ENCODE assay signal across 35 cellular contexts in the genomic region with DNA sequence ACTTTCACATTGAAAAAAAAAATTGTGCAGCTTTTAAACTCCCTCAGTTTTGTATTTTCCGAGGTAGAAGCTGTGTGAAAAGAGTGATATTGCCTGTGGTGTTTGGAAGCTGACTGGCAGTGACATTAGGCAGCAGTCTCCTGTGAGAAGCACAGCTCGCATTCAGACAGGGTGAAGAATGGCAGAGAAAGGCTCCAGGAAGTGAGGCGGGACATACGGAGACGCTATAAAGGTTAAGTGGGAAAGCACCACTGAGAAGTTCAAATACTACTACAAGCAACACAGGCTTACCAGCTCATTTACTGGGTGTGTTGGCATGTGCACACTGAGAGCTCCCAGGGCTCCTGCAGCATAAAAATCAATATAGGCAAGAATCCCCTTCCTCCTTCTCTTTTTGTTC.
DNase-seq lines count a peak whose midpoint lies in the region; ATAC-seq, FAIRE-seq and TF ChIP-seq lines count a peak whose summit lies in the region.
"Had no signal": no experiment of that assay in that cellular context is flagged by ENCODE, and none has a peak within 500 bp of the region (broad histone marks: within the 10 kb centered on the region; RNA-seq: fewer than 3 reads in every experiment).

No MANE protein-coding gene starts in this region.

- H3K4me1 Mint-ChIP-seq in astrocyte (ENCODE audit: low read depth, unreplicated experiment), result peaks cover 3% of the 10 kb centered on the region
- H3K4me1 Mint-ChIP-seq in CD14-positive monocyte, result peaks cover 30% of the 10 kb centered on the region
- H3K4me1 Mint-ChIP-seq: activated naive CD4-positive, alpha-beta T cell treated with anti-CD3 and anti-CD28 coated beads, Interleukin-2, amount 10 ng/mL, durations not matched to agents 7 days and 5 days; CD4-positive, CD25-positive, alpha-beta regulatory T cell had no signal

- peak overlapping the region; percentile 19 for H2AFZ ChIP-seq in astrocyte (ENCODE audit: low read depth, low read length)
- H2AFZ ChIP-seq: hepatocyte had no signal

- H3K36me3 Mint-ChIP-seq in astrocyte (ENCODE audit: low read depth, unreplicated experiment) (no peaks in the 10 kb centered on the region), CD14-positive monocyte (no peaks in the 10 kb centered on the region)
- H3K36me3 Mint-ChIP-seq: activated naive CD4-positive, alpha-beta T cell treated with anti-CD3 and anti-CD28 coated beads, Interleukin-2, amount 10 ng/mL, durations not matched to agents 7 days and 5 days; CD4-positive, CD25-positive, alpha-beta regulatory T cell; naive thymus-derived CD4-positive, alpha-beta T cell; type B pancreatic cell had no signal

- DNase-seq in Right ventricle myocardium superior (no peak), right atrium auricular region (ENCODE audit: low spot score) (no peak), astrocyte (ENCODE audit: low read depth) (no peak), left kidney (ENCODE audit: low read depth, low spot score) (peak; percentile 24), H4 (ENCODE audit: low spot score) (no peak), CD14-positive monocyte (ENCODE audit: low spot score) (no peak)
- DNase-seq: activated CD8-positive, alpha-beta memory T cell treated with anti-CD3 and anti-CD28 coated beads, Interleukin-2, amount 50 U/mL, for 48 hours; activated CD8-positive, alpha-beta T cell treated with anti-CD3 and anti-CD28 coated beads for 36 hours; activated naive CD4-positive, alpha-beta T cell treated with anti-CD3 and anti-CD28 coated beads, Interleukin-2, amount 10 ng/mL, durations not matched to agents 7 days and 5 days; adrenal gland; body of pancreas; CD4-positive, CD25-positive, alpha-beta regulatory T cell; cerebellar nuclear complex; esophagus squamous epithelium; HCEC 1CT; midbrain; naive thymus-derived CD4-positive, alpha-beta T cell; NCI-H1417 treated with DMSO at 0.1 percent for 48 hours; NCI-H2081; NCI-H748 treated with DMSO at 0.1 percent for 48 hours; SHP77 treated with DMSO at 0.1 percent for 48 hours; stimulated activated CD4-positive, alpha-beta T cell treated with anti-CD3 and anti-CD28 coated beads, Interleukin-15, amount 100 ng/mL, for 24 hours; stimulated activated CD4-positive, alpha-beta T cell treated with anti-CD3 and anti-CD28 coated beads, Interleukin-4, amount 100 ng/mL, for 4 hours; substantia nigra had no signal

- no peaks in the 10 kb centered on the region for H3K27me3 Mint-ChIP-seq in astrocyte (ENCODE audit: low read depth, unreplicated experiment)
- peaks cover 0 to 2% (median 2%) of the 10 kb centered on the region in 3 donors for H3K27me3 Mint-ChIP-seq in CD14-positive monocyte (ENCODE audit: low read depth in 3 of 3)
- H3K27me3 Mint-ChIP-seq: activated naive CD4-positive, alpha-beta T cell treated with anti-CD3 and anti-CD28 coated beads, Interleukin-2, amount 10 ng/mL, durations not matched to agents 7 days and 5 days; type B pancreatic cell had no signal

- H3K27ac ChIP-seq in right atrium auricular region (no peak overlapping the region), astrocyte (ENCODE audit: low read depth, low read length) (no peak overlapping the region)
- H3K27ac ChIP-seq: adrenal gland, body of pancreas, esophagus squamous epithelium, hepatocyte, KMS-11, neutrophil, prostate gland had no signal

- no peak overlapping the region for H3K4me3 Mint-ChIP-seq in astrocyte (ENCODE audit: unreplicated experiment)
- H3K4me3 Mint-ChIP-seq in CD14-positive monocyte, result no peak overlapping the region
- H3K4me3 Mint-ChIP-seq: activated CD8-positive, alpha-beta T cell treated with anti-CD3 and anti-CD28 coated beads for 36 hours; activated naive CD4-positive, alpha-beta T cell treated with anti-CD3 and anti-CD28 coated beads, Interleukin-2, amount 10 ng/mL, durations not matched to agents 7 days and 5 days; activated T-helper 1 cell treated with anti-CD3 and anti-CD28 coated beads, Interleukin-12 subunit alpha, Interleukin-12 subunit beta, Interleukin-2, Interleukin-4 antibody, amounts not matched to agents 30 ng/mL and 10 ng/mL and 1 ng/mL, durations not matched to agents 14 hours and 24 hours and 36 hours; CD4-positive, CD25-positive, alpha-beta regulatory T cell; naive thymus-derived CD4-positive, alpha-beta T cell; type B pancreatic cell had no signal

- no peaks in the 10 kb centered on the region for H3K27me3 ChIP-seq in right atrium auricular region
- no peaks in the 10 kb centered on the region for H3K27me3 ChIP-seq in astrocyte (ENCODE audit: insufficient read depth, low read length)
- H3K27me3 ChIP-seq: adrenal gland, body of pancreas, esophagus squamous epithelium, hepatocyte, neutrophil had no signal

- H4K20me1 ChIP-seq in astrocyte (ENCODE audit: insufficient read depth, low read length), result no peaks in the 10 kb centered on the region

- TF ChIP-seq CTCF in right atrium auricular region (IDR thresholded peaks at IDR 0.05) (no peak), astrocyte (IDR thresholded peaks at IDR 0.05; ENCODE audit: insufficient read depth, low read depth, low read length) (no peak), CD14-positive monocyte (IDR thresholded peaks at IDR 0.05) (no peak)

- H3K27ac Mint-ChIP-seq in astrocyte (ENCODE audit: unreplicated experiment) (no peak overlapping the region), CD14-positive monocyte (peak overlapping the region in 1 of 7 donors; percentile 39)
- H3K27ac Mint-ChIP-seq: activated CD8-positive, alpha-beta T cell treated with anti-CD3 and anti-CD28 coated beads for 36 hours; activated naive CD4-positive, alpha-beta T cell treated with anti-CD3 and anti-CD28 coated beads, Interleukin-2, amount 10 ng/mL, durations not matched to agents 7 days and 5 days; activated T-helper 1 cell treated with anti-CD3 and anti-CD28 coated beads, Interleukin-12 subunit alpha, Interleukin-12 subunit beta, Interleukin-2, Interleukin-4 antibody, amounts not matched to agents 30 ng/mL and 10 ng/mL and 1 ng/mL, durations not matched to agents 14 hours and 24 hours and 36 hours; CD4-positive, CD25-positive, alpha-beta regulatory T cell; naive thymus-derived CD4-positive, alpha-beta T cell; type B pancreatic cell had no signal

- no peak overlapping the region for H3K4me3 ChIP-seq in right atrium auricular region
- no peak overlapping the region for H3K4me3 ChIP-seq in astrocyte (ENCODE audit: insufficient read depth, low read depth, low read length)
- H3K4me3 ChIP-seq: adrenal gland, body of pancreas, esophagus squamous epithelium, hepatocyte, prostate gland had no signal

- no peaks in the 10 kb centered on the region for H3K36me3 ChIP-seq in right atrium auricular region
- H3K36me3 ChIP-seq in astrocyte (ENCODE audit: insufficient read depth, low read length), result no peaks in the 10 kb centered on the region
- H3K36me3 ChIP-seq: adrenal gland, esophagus squamous epithelium, neutrophil, prostate gland had no signal

- no peaks in the 10 kb centered on the region for H3K79me2 ChIP-seq in astrocyte (ENCODE audit: insufficient read depth, low read length)
- H3K79me2 ChIP-seq: hepatocyte had no signal

- H3K4me1 ChIP-seq in right atrium auricular region (no peaks in the 10 kb centered on the region), astrocyte (ENCODE audit: insufficient read depth, low read length) (peaks cover 4% of the 10 kb centered on the region)
- H3K4me1 ChIP-seq: adrenal gland, body of pancreas, esophagus squamous epithelium, prostate gland had no signal

- H3K9me3 Mint-ChIP-seq in astrocyte (ENCODE audit: unreplicated experiment), result no peaks in the 10 kb centered on the region
- no peaks in the 10 kb centered on the region for H3K9me3 Mint-ChIP-seq in CD14-positive monocyte
- H3K9me3 Mint-ChIP-seq: activated CD8-positive, alpha-beta T cell treated with anti-CD3 and anti-CD28 coated beads for 36 hours; activated naive CD4-positive, alpha-beta T cell treated with anti-CD3 and anti-CD28 coated beads, Interleukin-2, amount 10 ng/mL, durations not matched to agents 7 days and 5 days; activated T-helper 1 cell treated with anti-CD3 and anti-CD28 coated beads, Interleukin-12 subunit alpha, Interleukin-12 subunit beta, Interleukin-2, Interleukin-4 antibody, amounts not matched to agents 30 ng/mL and 10 ng/mL and 1 ng/mL, durations not matched to agents 14 hours and 24 hours and 36 hours; naive thymus-derived CD4-positive, alpha-beta T cell; type B pancreatic cell had no signal

- H3K4me2 ChIP-seq in astrocyte (ENCODE audit: low read length), result no peak overlapping the region
- H3K4me2 ChIP-seq: hepatocyte, KMS-11 had no signal

- no peak overlapping the region for H3K9ac ChIP-seq in astrocyte (ENCODE audit: low read length)
- H3K9ac ChIP-seq: KMS-11 had no signal

- ATAC-seq in Right ventricle myocardium superior (ENCODE audit: poor library complexity) (peak; percentile 49), HG02571 (IDR thresholded peaks at IDR 0.05; ENCODE audit: unreplicated experiment) (no peak), GM21447 (IDR thresholded peaks at IDR 0.05; ENCODE audit: unreplicated experiment) (no peak)
- ATAC-seq: activated CD8-positive, alpha-beta T cell treated with anti-CD3 and anti-CD28 coated beads for 36 hours; body of pancreas; left lobe of liver; naive thymus-derived CD4-positive, alpha-beta T cell had no signal

- H3K9me3 ChIP-seq in right atrium auricular region, result no peaks in the 10 kb centered on the region
- H3K9me3 ChIP-seq in astrocyte (ENCODE audit: insufficient read depth, low read depth, low read length), result no peaks in the 10 kb centered on the region
- H3K9me3 ChIP-seq: adrenal gland, body of pancreas, esophagus squamous epithelium, neutrophil, prostate gland had no signal

- FAIRE-seq in astrocyte (lab: Jason Lieb, UNC), result no peak
- FAIRE-seq: frontal cortex, GM19239 had no signal

- intact Hi-C loops in Right ventricle myocardium superior (cut with DNase I), result loop anchor here (10.0 kb wide), 1 partner anchor 487 kb away; a partner anchor contains a TSS
- intact Hi-C loops in CD14-positive monocyte (cut with micrococcal nuclease), result no loop called here
